In the genomic region with DNA sequence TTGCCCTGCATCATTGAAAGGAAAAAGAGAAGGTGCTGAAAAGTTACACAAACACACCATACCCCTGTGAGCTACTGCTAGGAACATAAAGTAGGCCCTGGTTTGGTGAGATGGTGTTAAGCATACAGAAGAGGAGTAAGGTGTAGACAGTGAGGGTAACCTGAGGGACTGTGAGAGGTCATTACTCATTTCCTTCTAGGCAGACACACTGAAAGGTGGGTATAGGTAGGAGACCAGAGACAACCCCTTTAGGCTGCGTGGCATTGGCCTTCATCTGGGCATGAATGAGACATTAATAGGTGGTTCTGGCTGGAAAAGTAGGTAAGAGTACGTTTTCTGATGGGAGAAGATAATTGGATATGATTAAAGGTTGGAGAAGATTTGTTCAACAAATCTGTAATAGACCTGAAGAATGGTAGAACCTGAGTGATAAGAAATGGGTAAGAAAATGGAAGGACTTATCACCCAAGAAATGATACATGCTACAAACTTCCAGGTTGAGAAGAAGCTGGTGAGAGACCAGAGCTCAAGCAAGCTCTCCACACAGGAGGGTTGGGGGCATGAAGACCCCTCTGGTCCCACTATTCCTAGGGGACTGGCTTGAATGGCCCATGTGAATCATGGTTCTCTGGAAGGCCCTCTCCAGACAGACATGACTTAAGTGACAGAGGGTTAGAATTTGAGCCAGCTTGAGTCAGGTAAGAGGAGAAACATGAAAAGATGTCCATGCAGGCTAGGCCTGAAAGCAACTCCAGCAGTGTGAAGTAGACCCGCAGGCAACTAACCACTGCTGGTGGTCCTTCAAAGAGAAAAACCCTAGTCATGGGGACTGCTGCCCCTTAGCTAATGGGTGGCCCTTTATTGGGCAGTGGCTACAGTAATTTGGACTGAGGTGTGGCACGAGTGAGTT, we compare ENCODE assay signal across 1 cellular context.
TF ChIP-seq lines count a peak whose summit lies in the region.

No MANE protein-coding gene starts in this region.

TF ChIP-seq in IMR-90, 13 proteins besides CTCF, POLR2A, EP300 and RAD21:
- TF ChIP-seq BHLHE40 (IDR thresholded peaks at IDR 0.05; ENCODE audit: low read depth, low read length), result no peak
- TF ChIP-seq RCOR1 (IDR thresholded peaks at IDR 0.05; ENCODE audit: insufficient replicate concordance, low read length), result no peak
- TF ChIP-seq RFX5 (IDR thresholded peaks at IDR 0.05; ENCODE audit: low read depth, low read length), result no peak
- no peak for TF ChIP-seq MAZ (IDR thresholded peaks at IDR 0.05; ENCODE audit: borderline replicate concordance, low read depth, low read length)
- TF ChIP-seq CHD1 (IDR thresholded peaks at IDR 0.05; ENCODE audit: low read depth, low read length), result no peak
- no peak for TF ChIP-seq FOS (IDR thresholded peaks at IDR 0.05; ENCODE audit: low read depth, low read length)
- no peak for TF ChIP-seq NFE2L2 (IDR thresholded peaks at IDR 0.05; ENCODE audit: low read depth, low read length)
- no peak for TF ChIP-seq ELK1 (IDR thresholded peaks at IDR 0.05; ENCODE audit: borderline replicate concordance, low read depth, low read length)
- no peak for TF ChIP-seq USF2 (IDR thresholded peaks at IDR 0.05; ENCODE audit: low read depth, low read length)
- TF ChIP-seq MAFK (IDR thresholded peaks at IDR 0.05; ENCODE audit: low read depth, low read length), result no peak
- no peak for TF ChIP-seq MXI1 (IDR thresholded peaks at IDR 0.05; ENCODE audit: borderline replicate concordance, low read depth, low read length)
- TF ChIP-seq CEBPB (IDR thresholded peaks at IDR 0.05; ENCODE audit: low read depth, low read length), result no peak
- TF ChIP-seq SMC3 (IDR thresholded peaks at IDR 0.05; ENCODE audit: low read depth, low read length), result no peak
